In genomic region chr15:98658831-98659699, GRCh38 we compare ENCODE assay signal across 8 cellular contexts. TPM values are rescaled to one million over a fixed set of nuclear protein-coding genes. Genes with fewer than 3 reads are reported as not detected.
DNase-seq lines count a peak whose midpoint lies in the region; ATAC-seq and TF ChIP-seq lines count a peak whose summit lies in the region.

No MANE protein-coding gene starts in this region.

- H2AFZ ChIP-seq in fibroblast of lung (ENCODE audit: low read length) = no peak overlapping the region

- TF ChIP-seq CTCF in AG09319 (IDR thresholded peaks at IDR 0.05; ENCODE audit: low read depth, low read length) (peak; percentile 80), GM10266 (IDR thresholded peaks at IDR 0.05; ENCODE audit: control insufficient read depth, insufficient read depth, low read depth, missing control alignments) (peak; percentile 92), fibroblast of lung (conservative IDR thresholded peaks at IDR 0.05 in 1 of 2, IDR thresholded peaks at IDR 0.05 in 1 of 2; ENCODE audit: low read depth in 1 of 2, low read length in 2 of 2) (peak; percentile 86 to 88), neutrophil (IDR thresholded peaks at IDR 0.05) (peak; percentile 73)

- in situ Hi-C loops in HAP-1 (cut with MboI; ENCODE audit: low sequenced_read_pairs) = no loop called here

- H3K4me3 ChIP-seq in HAP-1 (no peak overlapping the region), fibroblast of lung (replicated peaks in 1 of 4; ENCODE audit: control extremely low read depth in 1 of 4, insufficient read depth in 1 of 4, low read depth in 3 of 4, low read length in 4 of 4) (no peak overlapping the region), neutrophil (ENCODE audit: low read depth in 1 of 2, low read length in 1 of 2) (no peak overlapping the region)

- no peak overlapping the region for H3K9ac ChIP-seq in fibroblast of lung (ENCODE audit: insufficient read depth, low read length)

- peaks cover 4% of the 10 kb centered on the region for H4K20me1 ChIP-seq in fibroblast of lung (ENCODE audit: control insufficient read depth, extremely low read depth, insufficient read depth, low read length)

- peaks cover 5% of the 10 kb centered on the region for H3K36me3 Mint-ChIP-seq in T-helper 17 cell (ENCODE audit: low read depth)

- H3K27me3 ChIP-seq in HAP-1 (ENCODE audit: low read depth) = no peaks in the 10 kb centered on the region
- H3K27me3 ChIP-seq in fibroblast of lung (ENCODE audit: control insufficient read depth, insufficient read depth, low read length) = no peaks in the 10 kb centered on the region
- H3K27me3 ChIP-seq in neutrophil = no peaks in the 10 kb centered on the region

- H3K4me1 ChIP-seq in HAP-1 (peaks cover 4% of the 10 kb centered on the region), fibroblast of lung (ENCODE audit: control insufficient read depth, extremely low read depth, insufficient read depth, low read length) (no peaks in the 10 kb centered on the region), neutrophil (ENCODE audit: control insufficient read depth in 1 of 2, insufficient read depth in 1 of 2, low read depth in 1 of 2, low read length in 1 of 2) (peaks cover 59 to 70% of the 10 kb centered on the region in 2 experiments)

- H3K27me3 Mint-ChIP-seq in T-helper 17 cell = peaks cover 25% of the 10 kb centered on the region

- no peak overlapping the region for H3K4me3 Mint-ChIP-seq in T-helper 17 cell

- H3K36me3 ChIP-seq in HAP-1 (replicated peaks) (no peaks in the 10 kb centered on the region; the same call in 1 of the 2 replicates), fibroblast of lung (ENCODE audit: control insufficient read depth, insufficient read depth, low read length) (no peaks in the 10 kb centered on the region), neutrophil (no peaks in the 10 kb centered on the region)

- H3K4me2 ChIP-seq in fibroblast of lung (ENCODE audit: extremely low read depth, insufficient read depth, low read length) = no peak overlapping the region

- H3K27ac Mint-ChIP-seq in T-helper 17 cell = no peak overlapping the region

- H3K4me1 Mint-ChIP-seq in T-helper 17 cell = peaks cover 15% of the 10 kb centered on the region

- peaks cover 81% of the 10 kb centered on the region for H3K79me2 ChIP-seq in fibroblast of lung (ENCODE audit: control insufficient read depth, insufficient read depth, low read length)

- H3K27ac ChIP-seq in fibroblast of lung (ENCODE audit: insufficient read depth, low read length) (no peak overlapping the region), neutrophil (no peak overlapping the region)

- DNase-seq in AG09319 (ENCODE audit: extremely low read depth, low read depth) (no peak), GM10266 (ENCODE audit: extremely low spot score) (peak; percentile 76), HAP-1 (ENCODE audit: low spot score in 2 of 2) (peak; percentile 51 to 61), M059J (ENCODE audit: low read depth) (peak; percentile 54), T-helper 17 cell (peak in 1 of 3 donors; percentile 15), fibroblast of lung (ENCODE audit: low read depth in 2 of 2) (peak in 1 of 2 donors; percentile 67), OCI-M2 (lab: John Stamatoyannopoulos, UW; ENCODE audit: unreplicated experiment) (no peak)

- H3K9me3 ChIP-seq in HAP-1 (no peaks in the 10 kb centered on the region), T-helper 17 cell (ENCODE audit: control insufficient read depth, low read length, poor library complexity, severe bottlenecking) (no peaks in the 10 kb centered on the region), fibroblast of lung (ENCODE audit: control insufficient read depth, insufficient read depth, low read depth, low read length) (no peaks in the 10 kb centered on the region), neutrophil (no peaks in the 10 kb centered on the region)

- peak; percentile 79 for ATAC-seq in T-helper 17 cell

RNA-seq across cellular contexts. Expression of gene IGF1R, which starts 10.7 kb away (rescaled TPM):
- total RNA-seq in M059J (2014; rRNA removed; shearing (Covaris generic)) = 4.9 and 8.1 TPM in 2 replicates
- 10 to 100 TPM; 13.7 to 27.1 TPM for total RNA-seq in T-helper 17 cell
- 16.7 and 28.6 TPM in 2 replicates for total RNA-seq in fibroblast of lung
- polyA plus RNA-seq in fibroblast of lung = 12.8 and 14.6 TPM in 2 replicates
- polyA plus RNA-seq in fibroblast of lung (2012) = 16.0 and 27.0 TPM in 2 replicates
- polyA minus RNA-seq in fibroblast of lung (ENCODE audit: low replicate concordance) = 123 and 128 TPM in 2 replicates

Comparison
In these comparisons a context has a peak if more than half of its experiments do, and no peak if none do; other contexts are left out.
1. DNase-seq: peak in GM10266 (single experiment), HAP-1 (2 of 2) and M059J (single experiment); none in AG09319 (single experiment) and OCI-M2 (single experiment).
2. Peak in every context shown above with its lines, with median percentiles within 50 percentile points of each other: CTCF ChIP-seq.